ENCODE assay signal across 16 cellular contexts in the genomic region with DNA sequence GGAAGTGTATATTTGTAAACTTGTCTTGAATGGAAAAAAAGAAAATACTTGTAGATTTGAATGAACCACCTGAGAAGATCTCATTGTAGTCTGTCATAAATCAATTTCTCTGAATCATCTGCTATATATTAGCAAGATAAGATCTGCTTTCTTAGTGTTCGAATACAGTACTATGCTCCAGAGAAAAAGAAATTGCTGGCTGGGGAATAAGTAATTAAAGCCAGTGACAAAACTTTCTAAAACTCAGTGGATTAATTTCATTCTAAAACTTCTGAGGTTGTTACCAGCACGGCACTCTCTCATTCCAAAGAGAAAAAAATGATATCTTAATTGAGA. TPM values are rescaled to one million over a fixed set of nuclear protein-coding genes. Genes with fewer than 3 reads are reported as not detected.
DNase-seq lines count a peak whose midpoint lies in the region; ATAC-seq, FAIRE-seq and TF ChIP-seq lines count a peak whose summit lies in the region.
"Had no signal": no experiment of that assay in that cellular context is flagged by ENCODE, and none has a peak within 500 bp of the region (broad histone marks: within the 10 kb centered on the region; RNA-seq: fewer than 3 reads in every experiment).

No MANE protein-coding gene starts in this region.

- intact Hi-C loops in esophagus muscularis mucosa (cut with DNase I): loop anchor here (5.0 kb wide), 1 partner anchor 41 kb away; no protein-coding TSS in a partner anchor

- no peak for TF ChIP-seq CTCF in A549 (IDR thresholded peaks at IDR 0.05)
- TF ChIP-seq CTCF in RWPE2 (IDR thresholded peaks at IDR 0.05; ENCODE audit: poor library complexity, severe bottlenecking): no peak
- no peak for TF ChIP-seq CTCF in esophagus muscularis mucosa (IDR thresholded peaks at IDR 0.05)

- WGBS in A549 (ENCODE audit: missing lambda C conversion rate): 72% methylated on average over 2 of the region's 2 CpGs
- WGBS in esophagus muscularis mucosa: 34% methylated on average over 2 of the region's 2 CpGs

- H3K9ac ChIP-seq in rectal smooth muscle tissue (ENCODE audit: low read length): no peak overlapping the region

- H3K27ac ChIP-seq in A549 (no peak overlapping the region), RWPE2 (ENCODE audit: poor library complexity, severe bottlenecking) (peak overlapping the region; percentile 57), esophagus muscularis mucosa (replicated peaks in 1 of 4) (peak overlapping the region; percentile 64 to 81 (median 76)), rectal smooth muscle tissue (ENCODE audit: low read depth, low read length) (peak overlapping the region; percentile 61)
- H3K27ac ChIP-seq: prostate gland had no signal

- TF ChIP-seq RAD21 in A549 (conservative IDR thresholded peaks at IDR 0.05 in 1 of 2, IDR thresholded peaks at IDR 0.05 in 1 of 2): no peak

- H3K4me2 ChIP-seq in A549: peak overlapping the region; percentile 15; the same call in 1 of the 3 replicates

- H3K4me3 ChIP-seq in A549: no peak overlapping the region
- H3K4me3 ChIP-seq in RWPE2 (ENCODE audit: severe bottlenecking): no peak overlapping the region
- H3K4me3 ChIP-seq in esophagus muscularis mucosa: peak overlapping the region in 2 of 4 donors; percentile 12 to 21
- H3K4me3 ChIP-seq in rectal smooth muscle tissue (ENCODE audit: low read length): no peak overlapping the region
- H3K4me3 ChIP-seq: HAP-1, prostate gland had no signal

- peaks cover 7% of the 10 kb centered on the region; the same call in 2 of the 3 replicates for H3K4me1 ChIP-seq in A549
- H3K4me1 ChIP-seq in RWPE2 (ENCODE audit: insufficient read depth, poor library complexity, severe bottlenecking): peaks cover 11% of the 10 kb centered on the region
- H3K4me1 ChIP-seq in esophagus muscularis mucosa: peaks cover 13 to 49% (median 30%) of the 10 kb centered on the region in 4 donors
- H3K4me1 ChIP-seq in rectal smooth muscle tissue (ENCODE audit: control insufficient read depth, insufficient read depth, low read length): peaks cover 3% of the 10 kb centered on the region
- H3K4me1 ChIP-seq: prostate gland had no signal

- POLR2A ChIA-PET in A549 (lab: Yijun Ruan, JAX): interaction anchor here (0.7 kb wide), 1 partner anchor 23 kb away, joined by 3 read pairs; a partner anchor contains a TSS

- FAIRE-seq in A549 (lab: Jason Lieb, UNC) (no peak), HTR-8/SVneo (lab: Jason Lieb, UNC) (no peak)

- H3K36me3 ChIP-seq in RWPE2 (ENCODE audit: low read depth): peaks cover 99% of the 10 kb centered on the region
- H3K36me3 ChIP-seq in esophagus muscularis mucosa: peaks cover 30 to 73% (median 59%) of the 10 kb centered on the region in 4 donors
- peaks cover 38% of the 10 kb centered on the region for H3K36me3 ChIP-seq in rectal smooth muscle tissue (ENCODE audit: control insufficient read depth, insufficient read depth, low read length)

- H3K9me3 ChIP-seq in A549 (no peaks in the 10 kb centered on the region), RWPE2 (ENCODE audit: severe bottlenecking) (no peaks in the 10 kb centered on the region), esophagus muscularis mucosa (no peaks in the 10 kb centered on the region)
- H3K9me3 ChIP-seq: Caco-2, HAP-1, prostate gland had no signal

- H3K27me3 ChIP-seq in RWPE2 (ENCODE audit: insufficient read depth, poor library complexity, severe bottlenecking): no peaks in the 10 kb centered on the region
- no peaks in the 10 kb centered on the region for H3K27me3 ChIP-seq in esophagus muscularis mucosa
- no peaks in the 10 kb centered on the region for H3K27me3 ChIP-seq in rectal smooth muscle tissue (ENCODE audit: control insufficient read depth, insufficient read depth, low read length)

- DNase-seq in A549 (ENCODE audit: low read depth in 1 of 2, low spot score in 1 of 2) (no peak), RWPE2 (ENCODE audit: low spot score) (no peak), esophagus muscularis mucosa (ENCODE audit: extremely low spot score) (no peak), NCI-H1436 treated with DMSO at 0.1 percent for 48 hours (lab: John Stamatoyannopoulos, UW) (no peak), HTR-8/SVneo (ENCODE audit: insufficient read length, low spot score) (no peak), NCI-H2171 (lab: John Stamatoyannopoulos, UW) (no peak)
- DNase-seq: activated CD8-positive, alpha-beta memory T cell treated with anti-CD3 and anti-CD28 coated beads, Interleukin-2, amount 50 U/mL, for 48 hours; activated naive CD8-positive, alpha-beta T cell treated with anti-CD3 and anti-CD28 coated beads, Interleukin-2, amount 10 ng/mL, durations not matched to agents 7 days and 5 days; stimulated activated CD4-positive, alpha-beta T cell treated with anti-CD3 and anti-CD28 coated beads, Interleukin-4, amount 100 ng/mL, for 4 hours had no signal

- ATAC-seq in A549 (no peak), RWPE2 (ENCODE audit: low read depth) (peak; percentile 10), HG03442 (IDR thresholded peaks at IDR 0.05; ENCODE audit: unreplicated experiment) (no peak)
- ATAC-seq: activated CD4-positive, CD25-positive, alpha-beta regulatory T cell treated with anti-CD3 and anti-CD28 coated beads, Interleukin-2, amount 50 U/mL, for 24 hours had no signal

- CTCF ChIA-PET in A549 (lab: Yijun Ruan, JAX): interaction anchor here (1.0 to 3.1 kb wide), 7 partner anchors 10 to 340 kb away, joined by 3 to 24 read pairs (median 4); no protein-coding TSS in a partner anchor

- TF ChIP-seq EP300 in A549 (IDR thresholded peaks at IDR 0.05) (no peak), esophagus muscularis mucosa (IDR thresholded peaks at IDR 0.05) (no peak)

- TF ChIP-seq POLR2A in A549 (IDR thresholded peaks at IDR 0.05; ENCODE audit: low read length): no peak
- no peak for TF ChIP-seq POLR2A in esophagus muscularis mucosa (IDR thresholded peaks at IDR 0.05; ENCODE audit: low read depth)

TF ChIP-seq in A549, 52 proteins besides CTCF, POLR2A, EP300 and RAD21:
- TF ChIP-seq NR3C1 (IDR thresholded peaks at IDR 0.05): no peak
- TF ChIP-seq, protein P1, sequence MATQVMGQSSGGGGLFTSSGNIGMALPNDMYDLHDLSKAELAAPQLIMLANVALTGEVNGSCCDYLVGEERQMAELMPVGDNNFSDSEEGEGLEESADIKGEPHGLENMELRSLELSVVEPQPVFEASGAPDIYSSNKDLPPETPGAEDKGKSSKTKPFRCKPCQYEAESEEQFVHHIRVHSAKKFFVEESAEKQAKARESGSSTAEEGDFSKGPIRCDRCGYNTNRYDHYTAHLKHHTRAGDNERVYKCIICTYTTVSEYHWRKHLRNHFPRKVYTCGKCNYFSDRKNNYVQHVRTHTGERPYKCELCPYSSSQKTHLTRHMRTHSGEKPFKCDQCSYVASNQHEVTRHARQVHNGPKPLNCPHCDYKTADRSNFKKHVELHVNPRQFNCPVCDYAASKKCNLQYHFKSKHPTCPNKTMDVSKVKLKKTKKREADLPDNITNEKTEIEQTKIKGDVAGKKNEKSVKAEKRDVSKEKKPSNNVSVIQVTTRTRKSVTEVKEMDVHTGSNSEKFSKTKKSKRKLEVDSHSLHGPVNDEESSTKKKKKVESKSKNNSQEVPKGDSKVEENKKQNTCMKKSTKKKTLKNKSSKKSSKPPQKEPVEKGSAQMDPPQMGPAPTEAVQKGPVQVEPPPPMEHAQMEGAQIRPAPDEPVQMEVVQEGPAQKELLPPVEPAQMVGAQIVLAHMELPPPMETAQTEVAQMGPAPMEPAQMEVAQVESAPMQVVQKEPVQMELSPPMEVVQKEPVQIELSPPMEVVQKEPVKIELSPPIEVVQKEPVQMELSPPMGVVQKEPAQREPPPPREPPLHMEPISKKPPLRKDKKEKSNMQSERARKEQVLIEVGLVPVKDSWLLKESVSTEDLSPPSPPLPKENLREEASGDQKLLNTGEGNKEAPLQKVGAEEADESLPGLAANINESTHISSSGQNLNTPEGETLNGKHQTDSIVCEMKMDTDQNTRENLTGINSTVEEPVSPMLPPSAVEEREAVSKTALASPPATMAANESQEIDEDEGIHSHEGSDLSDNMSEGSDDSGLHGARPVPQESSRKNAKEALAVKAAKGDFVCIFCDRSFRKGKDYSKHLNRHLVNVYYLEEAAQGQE (IDR thresholded peaks at IDR 0.05): no peak
- TF ChIP-seq, protein P2, sequence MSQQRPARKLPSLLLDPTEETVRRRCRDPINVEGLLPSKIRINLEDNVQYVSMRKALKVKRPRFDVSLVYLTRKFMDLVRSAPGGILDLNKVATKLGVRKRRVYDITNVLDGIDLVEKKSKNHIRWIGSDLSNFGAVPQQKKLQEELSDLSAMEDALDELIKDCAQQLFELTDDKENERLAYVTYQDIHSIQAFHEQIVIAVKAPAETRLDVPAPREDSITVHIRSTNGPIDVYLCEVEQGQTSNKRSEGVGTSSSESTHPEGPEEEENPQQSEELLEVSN (IDR thresholded peaks at IDR 0.05; ENCODE audit: borderline replicate concordance, low read depth): no peak
- TF ChIP-seq TFCP2L1 (CRISPR knock-in tag; IDR thresholded peaks at IDR 0.05): no peak
- no peak for TF ChIP-seq KDM5A (IDR thresholded peaks at IDR 0.05)
- TF ChIP-seq CHD4 (IDR thresholded peaks at IDR 0.05; ENCODE audit: borderline replicate concordance): no peak
- TF ChIP-seq MAZ (IDR thresholded peaks at IDR 0.05; ENCODE audit: borderline replicate concordance, low read depth, low read length): no peak
- no peak for TF ChIP-seq POLR2AphosphoS2 (conservative IDR thresholded peaks at IDR 0.05; ENCODE audit: low read length)
- TF ChIP-seq EHMT2 (IDR thresholded peaks at IDR 0.05; ENCODE audit: low read depth): no peak
TF ChIP-seq in A549: peak in this region for 0.

RNA-seq across cellular contexts. Expression of a gene that starts 22.4 kb away (rescaled TPM):
- polyA plus RNA-seq in A549 (2011; rRNA removed) (3.3 and 3.9 TPM in 2 replicates), A549 (2017; fragmentation: RNase III; extraction: RNeasy Plus Mini Kit Qiagen cat#74134 plus additional on column Dnase treatment) (1.3 to 1.8 TPM (median 1.4 TPM) in 3 replicates)
- 1.0 TPM in 2 replicates for polyA plus RNA-seq in A549 (2012; cell fraction: cytosol; rRNA removed)
- 0.72 and 1.0 TPM in 2 replicates for polyA plus RNA-seq in A549 (2012; cell fraction: nucleus; rRNA removed)
- 1.4 TPM in 2 replicates for polyA minus RNA-seq in A549 (2011; rRNA and poly(A)+ RNA removed)
- 1 to 10 TPM; 2.7 to 6.2 (median 3.0) TPM for total RNA-seq in esophagus muscularis mucosa

RNA-seq across cellular contexts. Expression of a gene that starts 22.7 kb away (rescaled TPM):
- 391 and 485 TPM in 2 replicates for polyA plus RNA-seq in A549 (2011; rRNA removed)
- 260 and 323 TPM in 2 replicates for polyA plus RNA-seq in A549 (2012; cell fraction: cytosol; rRNA removed)
- 384 and 411 TPM in 2 replicates for polyA plus RNA-seq in A549 (2012; cell fraction: nucleus; rRNA removed)
- 282 to 292 TPM (median 288 TPM) in 3 replicates for polyA plus RNA-seq in A549 (2017; fragmentation: RNase III; extraction: RNeasy Plus Mini Kit Qiagen cat#74134 plus additional on column Dnase treatment)
- polyA minus RNA-seq in A549 (2011; rRNA and poly(A)+ RNA removed): 324 and 365 TPM in 2 replicates
- total RNA-seq in esophagus muscularis mucosa: 100 to 1,000 TPM in 3 of 4 donors, 10 to 100 TPM in 1; 89.7 to 125 (median 111) TPM

RNA-seq across cellular contexts. Expression of a gene that starts 59.8 kb away (rescaled TPM):
- polyA plus RNA-seq in A549 (2011; rRNA removed) (not detected in 2 replicates), A549 (2017; fragmentation: RNase III; extraction: RNeasy Plus Mini Kit Qiagen cat#74134 plus additional on column Dnase treatment) (not detected in 3 replicates)
- polyA plus RNA-seq in A549 (2012; cell fraction: cytosol; rRNA removed): not detected in 2 replicates
- not detected in 2 replicates for polyA plus RNA-seq in A549 (2012; cell fraction: nucleus; rRNA removed)
- not detected in 2 replicates for polyA minus RNA-seq in A549 (2011; rRNA and poly(A)+ RNA removed)
- not detected for total RNA-seq in esophagus muscularis mucosa
- total RNA-seq: activated naive CD8-positive, alpha-beta T cell treated with anti-CD3 and anti-CD28 coated beads, Interleukin-2, amount 10 ng/mL, durations not matched to agents 7 days and 5 days; Caco-2; mononuclear cell; prostate gland had no signal

Comparison
In these comparisons a context has a peak if more than half of its experiments do, and no peak if none do; other contexts are left out.
1. H3K27ac ChIP-seq: peak in RWPE2 (single experiment), esophagus muscularis mucosa (4 of 4) and rectal smooth muscle tissue (single experiment); none in A549 (0 of 2).